ENCODE assay signal across 1 cellular context in genomic region chr4:139209470-139210063, GRCh38.
TF ChIP-seq lines count a peak whose summit lies in the region.

No MANE protein-coding gene starts in this region.

TF ChIP-seq in GM12878, 131 proteins besides CTCF, POLR2A, EP300 and RAD21 (continued from another document):
- TF ChIP-seq RELB (IDR thresholded peaks at IDR 0.05; ENCODE audit: low read depth): no peak
TF ChIP-seq in GM12878: peak in this region for 0.
